In genomic region chr5:173751266-173751600, GRCh38 we compare ENCODE assay signal across 15 cellular contexts.
"Had no signal": no experiment of that assay in that cellular context is flagged by ENCODE, and none has a peak within 500 bp of the region (broad histone marks: within the 10 kb centered on the region; RNA-seq: fewer than 3 reads in every experiment).

No MANE protein-coding gene starts in this region.

- ATAC-seq: gastroesophageal sphincter; left ventricle myocardium superior; stimulated activated naive CD8-positive, alpha-beta T cell treated with anti-CD3 and anti-CD28 coated beads, Interleukin-15, amount 100 ng/mL, for 72 hours had no signal

- H3K36me3 ChIP-seq: gastroesophageal sphincter had no signal

- H3K79me2 ChIP-seq: hepatocyte, parathyroid adenoma had no signal

- H2AFZ ChIP-seq: hepatocyte, parathyroid adenoma had no signal

- FAIRE-seq: urothelium cell line had no signal

- H3K9me3 ChIP-seq: gastroesophageal sphincter, testis had no signal

- DNase-seq: activated CD4-positive, alpha-beta T cell treated with anti-CD3 and anti-CD28 coated beads for 1 hour; activated CD4-positive, alpha-beta T cell treated with anti-CD3 and anti-CD28 coated beads, Interleukin-2, amount 50 U/mL, for 48 hours; activated gamma-delta T cell; activated T-cell treated with anti-CD3 and anti-CD28 coated beads, Interleukin-2, amount 50 U/mL, for 48 hours; amygdala; effector memory CD4-positive, alpha-beta T cell; left ventricle myocardium superior; stimulated activated CD4-positive, alpha-beta T cell treated with anti-CD3 and anti-CD28 coated beads, Interleukin-2, amount 100 ng/mL, for 48 hours; stimulated activated CD8-positive, alpha-beta memory T cell treated with anti-CD3 and anti-CD28 coated beads, Interleukin-4, amount 100 ng/mL, for 48 hours; stimulated activated naive CD8-positive, alpha-beta T cell treated with anti-CD3 and anti-CD28 coated beads, Interleukin-15, amount 100 ng/mL, for 72 hours; testis had no signal

- H3K27ac ChIP-seq: gastroesophageal sphincter, hepatocyte had no signal

- H3K4me1 ChIP-seq: gastroesophageal sphincter, testis had no signal

- H3K9ac ChIP-seq: parathyroid adenoma had no signal

- H3K4me3 ChIP-seq: gastroesophageal sphincter, hepatocyte, testis had no signal

- H3K4me2 ChIP-seq: hepatocyte had no signal

- H3K27me3 ChIP-seq: gastroesophageal sphincter, hepatocyte, testis had no signal
